ENCODE assay signal across 8 cellular contexts in the genomic region with DNA sequence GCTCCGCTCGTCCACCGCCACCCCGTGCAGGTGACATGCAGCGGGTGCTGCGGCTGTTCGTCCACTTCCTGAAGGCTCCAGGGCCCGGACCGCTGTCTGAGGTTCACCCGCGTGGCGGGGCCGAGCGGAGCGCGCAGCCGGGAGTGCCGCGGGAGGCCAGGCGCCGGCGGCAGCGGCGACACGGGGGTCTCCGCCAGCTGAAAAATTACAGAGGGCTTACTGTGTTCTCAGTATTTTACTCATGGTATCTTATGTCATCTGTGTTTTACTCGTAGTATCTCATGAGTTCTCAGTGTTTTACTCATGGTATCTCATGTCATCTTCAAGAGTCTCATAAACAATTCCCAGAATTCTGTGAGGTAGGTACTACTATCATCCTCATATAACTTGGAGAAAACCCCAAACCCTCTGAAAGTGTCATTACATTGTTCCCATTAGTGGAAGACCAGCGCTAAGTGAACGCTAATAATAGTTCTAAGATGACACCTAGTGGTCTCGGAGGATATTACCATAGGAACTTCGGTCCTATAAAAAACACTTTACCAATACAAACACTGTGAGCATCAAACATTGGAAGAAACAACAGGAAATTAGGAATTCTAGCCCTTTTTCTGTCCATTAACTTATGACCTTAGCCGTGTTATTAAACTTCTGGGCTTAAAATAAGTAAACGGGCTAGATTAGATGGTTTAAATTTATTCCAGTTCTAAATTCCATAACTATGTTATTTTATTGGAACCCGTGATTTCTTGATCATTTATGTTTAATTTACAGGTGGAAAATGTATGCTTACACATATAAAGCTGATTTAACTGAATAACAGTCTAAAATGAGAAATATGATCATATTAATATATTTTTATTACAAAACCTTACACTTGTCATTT. TPM values are rescaled to one million over a fixed set of nuclear protein-coding genes. Genes with fewer than 3 reads are reported as not detected.
A peak's percentile ranks its signal among the peaks of the same experiment; 100 is the strongest.
DNase-seq lines count a peak whose midpoint lies in the region; ATAC-seq and TF ChIP-seq lines count a peak whose summit lies in the region.

No MANE protein-coding gene starts in this region.

- 74% methylated on average over 34 of the region's 34 CpGs for WGBS in smooth muscle cell (ENCODE audit: low lambda C conversion rate)

- H3K27me3 Mint-ChIP-seq in HFFc6 (ENCODE audit: insufficient read depth) = 0 out of 2 replicates have a peak, but pooled peaks cover 4% of the 10 kb centered on the region
- H3K27me3 Mint-ChIP-seq in immature natural killer cell (ENCODE audit: low read depth in 3 of 3) = peaks cover 4 to 8% (median 4%) of the 10 kb centered on the region in 3 donors

- TF ChIP-seq POLR2A in NB4 (IDR thresholded peaks at IDR 0.05; ENCODE audit: extremely low read depth, insufficient read length) (no peak), breast epithelium (IDR thresholded peaks at IDR 0.05) (no peak)

- peak; percentile 93 for ATAC-seq in SK-N-SH treated with all-trans-retinoic acid at 6 μM for 48 hours

- no peaks in the 10 kb centered on the region for H4K20me1 ChIP-seq in smooth muscle cell (ENCODE audit: low read depth)

- no peaks in the 10 kb centered on the region for H3K79me2 ChIP-seq in smooth muscle cell (ENCODE audit: low read depth)

- H3K36me3 ChIP-seq in breast epithelium = no peaks in the 10 kb centered on the region
- H3K36me3 ChIP-seq in smooth muscle cell (ENCODE audit: low read depth) = no peaks in the 10 kb centered on the region

- H3K4me3 ChIP-seq in NB4 (ENCODE audit: low read depth, low read length) = no peak overlapping the region
- peak overlapping the region; percentile 34 to 64 (median 40) for H3K4me3 ChIP-seq in breast epithelium
- H3K4me3 ChIP-seq in smooth muscle cell = no peak overlapping the region

- H3K4me3 Mint-ChIP-seq in HFFc6 (peak overlapping the region; percentile 85), immature natural killer cell (peak overlapping the region; percentile 69 to 91 (median 77))

- no peak overlapping the region for H3K9ac ChIP-seq in smooth muscle cell (ENCODE audit: low read depth)

- H3K27ac Mint-ChIP-seq in HFFc6 (no peak overlapping the region), immature natural killer cell (no peak overlapping the region)

- no peak overlapping the region for H3K27ac ChIP-seq in breast epithelium
- no peak overlapping the region for H3K27ac ChIP-seq in smooth muscle cell (ENCODE audit: low read depth)

- H3K4me1 Mint-ChIP-seq in HFFc6 (ENCODE audit: low read depth) = peaks cover 15% of the 10 kb centered on the region; the same call in 1 of the 2 replicates
- peaks cover 4 to 11% of the 10 kb centered on the region in 2 donors for H3K4me1 Mint-ChIP-seq in immature natural killer cell

- H3K4me2 ChIP-seq in smooth muscle cell = no peak overlapping the region

- H3K36me3 Mint-ChIP-seq in HFFc6 (ENCODE audit: low read depth) (no peaks in the 10 kb centered on the region), immature natural killer cell (no peaks in the 10 kb centered on the region)

- H3K9me3 Mint-ChIP-seq in HFFc6 = no peaks in the 10 kb centered on the region
- H3K9me3 Mint-ChIP-seq in immature natural killer cell = no peaks in the 10 kb centered on the region

- H2AFZ ChIP-seq in smooth muscle cell (ENCODE audit: low read depth) = no peak overlapping the region

- H3K27me3 ChIP-seq in breast epithelium (no peaks in the 10 kb centered on the region), smooth muscle cell (ENCODE audit: low read depth) (no peaks in the 10 kb centered on the region)

- TF ChIP-seq CTCF in HFFc6 (IDR thresholded peaks at IDR 0.05) = peak; percentile 93
- peak; percentile 44 for TF ChIP-seq CTCF in NB4 (IDR thresholded peaks at IDR 0.05; ENCODE audit: low read depth, low read length)
- peak; percentile 75 to 81 (median 78) for TF ChIP-seq CTCF in breast epithelium (IDR thresholded peaks at IDR 0.05)
- TF ChIP-seq CTCF in smooth muscle cell (IDR thresholded peaks at IDR 0.05; ENCODE audit: borderline replicate concordance, insufficient read depth, poor library complexity, severe bottlenecking) = peak; percentile 73

- intact Hi-C loops in breast epithelium (cut with DNase I; ENCODE audit: low total_unique reads) = loop anchor here (2.0 kb wide), 1 partner anchor 56 kb away; no protein-coding TSS in a partner anchor

- no peaks in the 10 kb centered on the region for H3F3A ChIP-seq in smooth muscle cell (ENCODE audit: low read depth)

- no peaks in the 10 kb centered on the region for H3K4me1 ChIP-seq in breast epithelium
- peaks cover 7% of the 10 kb centered on the region for H3K4me1 ChIP-seq in smooth muscle cell (ENCODE audit: low read depth)

- DNase-seq in activated effector memory CD4-positive, alpha-beta T cell treated with anti-CD3 and anti-CD28 coated beads, Interleukin-2, amount 50 U/mL, for 16 hours = peak; percentile 72
- DNase-seq in activated effector memory CD4-positive, alpha-beta T cell treated with Interleukin-2 at 50 U/mL for 16 hours = no peak
- peak; percentile 63 for DNase-seq in HFFc6
- DNase-seq in NB4 (ENCODE audit: low read depth) = peak; percentile 66
- no peak for DNase-seq in breast epithelium (ENCODE audit: low spot score in 2 of 2)
- DNase-seq in immature natural killer cell = peak; percentile 38 to 52 (median 50)
- DNase-seq in smooth muscle cell (lab: John Stamatoyannopoulos, UW; ENCODE audit: unreplicated experiment) = no peak

- H3K9me3 ChIP-seq in breast epithelium (no peaks in the 10 kb centered on the region), smooth muscle cell (replicated peaks; ENCODE audit: low read depth) (no peaks in the 10 kb centered on the region)

TF ChIP-seq in SK-N-SH treated with all-trans-retinoic acid at 6 μM for 48 hours, 23 proteins besides CTCF, POLR2A, EP300 and RAD21 (continues in another document):
- TF ChIP-seq, protein P1, sequence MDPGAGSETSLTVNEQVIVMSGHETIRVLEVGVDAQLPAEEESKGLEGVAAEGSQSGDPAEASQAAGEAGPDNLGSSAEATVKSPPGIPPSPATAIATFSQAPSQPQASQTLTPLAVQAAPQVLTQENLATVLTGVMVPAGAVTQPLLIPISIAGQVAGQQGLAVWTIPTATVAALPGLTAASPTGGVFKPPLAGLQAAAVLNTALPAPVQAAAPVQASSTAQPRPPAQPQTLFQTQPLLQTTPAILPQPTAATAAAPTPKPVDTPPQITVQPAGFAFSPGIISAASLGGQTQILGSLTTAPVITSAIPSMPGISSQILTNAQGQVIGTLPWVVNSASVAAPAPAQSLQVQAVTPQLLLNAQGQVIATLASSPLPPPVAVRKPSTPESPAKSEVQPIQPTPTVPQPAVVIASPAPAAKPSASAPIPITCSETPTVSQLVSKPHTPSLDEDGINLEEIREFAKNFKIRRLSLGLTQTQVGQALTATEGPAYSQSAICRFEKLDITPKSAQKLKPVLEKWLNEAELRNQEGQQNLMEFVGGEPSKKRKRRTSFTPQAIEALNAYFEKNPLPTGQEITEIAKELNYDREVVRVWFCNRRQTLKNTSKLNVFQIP (CRISPR knock-in tag; IDR thresholded peaks at IDR 0.05; ENCODE audit: borderline replicate concordance, low read depth) = no peak
- TF ChIP-seq ZNF8 (CRISPR knock-in tag; IDR thresholded peaks at IDR 0.05) (no peak), BACH2 (CRISPR knock-in tag; IDR thresholded peaks at IDR 0.05; ENCODE audit: borderline replicate concordance) (no peak), ISL1 (CRISPR knock-in tag; IDR thresholded peaks at IDR 0.05) (no peak), PPARA (CRISPR knock-in tag; IDR thresholded peaks at IDR 0.05; ENCODE audit: borderline replicate concordance) (no peak), TCF4 (CRISPR knock-in tag; IDR thresholded peaks at IDR 0.05; ENCODE audit: borderline replicate concordance) (no peak), ESRRG (CRISPR knock-in tag; IDR thresholded peaks at IDR 0.05) (no peak), OSR1 (CRISPR knock-in tag; IDR thresholded peaks at IDR 0.05) (no peak)
- TF ChIP-seq, protein P2, sequence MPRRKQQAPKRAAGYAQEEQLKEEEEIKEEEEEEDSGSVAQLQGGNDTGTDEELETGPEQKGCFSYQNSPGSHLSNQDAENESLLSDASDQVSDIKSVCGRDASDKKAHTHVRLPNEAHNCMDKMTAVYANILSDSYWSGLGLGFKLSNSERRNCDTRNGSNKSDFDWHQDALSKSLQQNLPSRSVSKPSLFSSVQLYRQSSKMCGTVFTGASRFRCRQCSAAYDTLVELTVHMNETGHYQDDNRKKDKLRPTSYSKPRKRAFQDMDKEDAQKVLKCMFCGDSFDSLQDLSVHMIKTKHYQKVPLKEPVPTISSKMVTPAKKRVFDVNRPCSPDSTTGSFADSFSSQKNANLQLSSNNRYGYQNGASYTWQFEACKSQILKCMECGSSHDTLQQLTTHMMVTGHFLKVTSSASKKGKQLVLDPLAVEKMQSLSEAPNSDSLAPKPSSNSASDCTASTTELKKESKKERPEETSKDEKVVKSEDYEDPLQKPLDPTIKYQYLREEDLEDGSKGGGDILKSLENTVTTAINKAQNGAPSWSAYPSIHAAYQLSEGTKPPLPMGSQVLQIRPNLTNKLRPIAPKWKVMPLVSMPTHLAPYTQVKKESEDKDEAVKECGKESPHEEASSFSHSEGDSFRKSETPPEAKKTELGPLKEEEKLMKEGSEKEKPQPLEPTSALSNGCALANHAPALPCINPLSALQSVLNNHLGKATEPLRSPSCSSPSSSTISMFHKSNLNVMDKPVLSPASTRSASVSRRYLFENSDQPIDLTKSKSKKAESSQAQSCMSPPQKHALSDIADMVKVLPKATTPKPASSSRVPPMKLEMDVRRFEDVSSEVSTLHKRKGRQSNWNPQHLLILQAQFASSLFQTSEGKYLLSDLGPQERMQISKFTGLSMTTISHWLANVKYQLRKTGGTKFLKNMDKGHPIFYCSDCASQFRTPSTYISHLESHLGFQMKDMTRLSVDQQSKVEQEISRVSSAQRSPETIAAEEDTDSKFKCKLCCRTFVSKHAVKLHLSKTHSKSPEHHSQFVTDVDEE (CRISPR knock-in tag; IDR thresholded peaks at IDR 0.05) = no peak
- TF ChIP-seq, protein P3, sequence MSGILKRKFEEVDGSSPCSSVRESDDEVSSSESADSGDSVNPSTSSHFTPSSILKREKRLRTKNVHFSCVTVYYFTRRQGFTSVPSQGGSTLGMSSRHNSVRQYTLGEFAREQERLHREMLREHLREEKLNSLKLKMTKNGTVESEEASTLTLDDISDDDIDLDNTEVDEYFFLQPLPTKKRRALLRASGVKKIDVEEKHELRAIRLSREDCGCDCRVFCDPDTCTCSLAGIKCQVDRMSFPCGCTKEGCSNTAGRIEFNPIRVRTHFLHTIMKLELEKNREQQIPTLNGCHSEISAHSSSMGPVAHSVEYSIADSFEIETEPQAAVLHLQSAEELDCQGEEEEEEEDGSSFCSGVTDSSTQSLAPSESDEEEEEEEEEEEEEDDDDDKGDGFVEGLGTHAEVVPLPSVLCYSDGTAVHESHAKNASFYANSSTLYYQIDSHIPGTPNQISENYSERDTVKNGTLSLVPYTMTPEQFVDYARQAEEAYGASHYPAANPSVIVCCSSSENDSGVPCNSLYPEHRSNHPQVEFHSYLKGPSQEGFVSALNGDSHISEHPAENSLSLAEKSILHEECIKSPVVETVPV (CRISPR knock-in tag; IDR thresholded peaks at IDR 0.05) = no peak

RNA-seq across cellular contexts. Expression of a gene that starts 32.4 kb away (rescaled TPM):
- not detected for total RNA-seq in HFFc6 (2021; fragmentation: NEBNext Ultra II Directional; extraction: Animal tissue kit (Norgen Biotek cat#: 25700))
- total RNA-seq in breast epithelium (10 to 100 TPM in 1 of 3 donors, 1 to 10 TPM in 1, under 1 TPM in 1; 0.96 to 10.5 (median 4.5) TPM), smooth muscle cell (4.9 and 5.1 TPM in 2 replicates)
- polyA plus RNA-seq in immature natural killer cell (under 1 TPM in 1 of 3 donors, not detected in 2; 0.31 TPM), smooth muscle cell (2.3 and 3.5 TPM in 2 replicates)

Comparison
In these comparisons a context has a peak if more than half of its experiments do, and no peak if none do; other contexts are left out.
1. DNase-seq: peak in activated effector memory CD4-positive, alpha-beta T cell treated with anti-CD3 and anti-CD28 coated beads, Interleukin-2, amount 50 U/mL, for 16 hours (single experiment), HFFc6 (single experiment), NB4 (single experiment) and immature natural killer cell (3 of 3); none in activated effector memory CD4-positive, alpha-beta T cell treated with Interleukin-2 at 50 U/mL for 16 hours (single experiment), breast epithelium (0 of 2) and smooth muscle cell (single experiment).
2. H3K4me3 ChIP-seq: peak in breast epithelium (3 of 3); none in NB4 (single experiment) and smooth muscle cell (single experiment).
3. Peak in every context shown above with its lines, with median percentiles within 50 percentile points of each other: CTCF ChIP-seq.